In the genomic region with DNA sequence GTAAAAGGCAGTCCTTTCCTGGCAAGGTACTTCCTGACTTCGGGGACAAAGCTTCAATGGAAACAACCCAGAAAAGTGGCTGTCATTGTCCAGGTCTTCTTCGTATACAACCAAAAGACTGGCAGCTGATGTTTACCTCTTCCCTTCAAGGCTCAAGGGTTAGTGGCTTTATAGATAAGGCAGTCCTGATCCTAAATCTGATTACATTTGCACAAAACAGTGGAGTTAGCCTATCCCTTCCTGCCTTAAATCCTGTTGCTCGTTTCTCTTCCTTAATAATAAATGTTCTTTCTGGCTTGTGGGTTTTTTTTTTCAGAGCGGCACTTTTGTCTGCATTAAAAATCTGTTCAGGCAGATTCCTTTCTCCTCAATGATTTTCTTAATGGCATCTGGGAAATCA, we compare ENCODE assay signal across 1 cellular context.
TF ChIP-seq lines count a peak whose summit lies in the region.

No MANE protein-coding gene starts in this region.

TF ChIP-seq in endothelial cell of umbilical vein, 7 proteins besides CTCF, POLR2A, EP300 and RAD21 (continued from another document):
- no peak for TF ChIP-seq GATA2 (IDR thresholded peaks at IDR 0.05; ENCODE audit: insufficient read depth, insufficient read length, low read depth, low read length)
- no peak for TF ChIP-seq FOS (IDR thresholded peaks at IDR 0.05; ENCODE audit: borderline replicate concordance, insufficient read depth, low read length)
